ENCODE assay signal across 8 cellular contexts in the genomic region with DNA sequence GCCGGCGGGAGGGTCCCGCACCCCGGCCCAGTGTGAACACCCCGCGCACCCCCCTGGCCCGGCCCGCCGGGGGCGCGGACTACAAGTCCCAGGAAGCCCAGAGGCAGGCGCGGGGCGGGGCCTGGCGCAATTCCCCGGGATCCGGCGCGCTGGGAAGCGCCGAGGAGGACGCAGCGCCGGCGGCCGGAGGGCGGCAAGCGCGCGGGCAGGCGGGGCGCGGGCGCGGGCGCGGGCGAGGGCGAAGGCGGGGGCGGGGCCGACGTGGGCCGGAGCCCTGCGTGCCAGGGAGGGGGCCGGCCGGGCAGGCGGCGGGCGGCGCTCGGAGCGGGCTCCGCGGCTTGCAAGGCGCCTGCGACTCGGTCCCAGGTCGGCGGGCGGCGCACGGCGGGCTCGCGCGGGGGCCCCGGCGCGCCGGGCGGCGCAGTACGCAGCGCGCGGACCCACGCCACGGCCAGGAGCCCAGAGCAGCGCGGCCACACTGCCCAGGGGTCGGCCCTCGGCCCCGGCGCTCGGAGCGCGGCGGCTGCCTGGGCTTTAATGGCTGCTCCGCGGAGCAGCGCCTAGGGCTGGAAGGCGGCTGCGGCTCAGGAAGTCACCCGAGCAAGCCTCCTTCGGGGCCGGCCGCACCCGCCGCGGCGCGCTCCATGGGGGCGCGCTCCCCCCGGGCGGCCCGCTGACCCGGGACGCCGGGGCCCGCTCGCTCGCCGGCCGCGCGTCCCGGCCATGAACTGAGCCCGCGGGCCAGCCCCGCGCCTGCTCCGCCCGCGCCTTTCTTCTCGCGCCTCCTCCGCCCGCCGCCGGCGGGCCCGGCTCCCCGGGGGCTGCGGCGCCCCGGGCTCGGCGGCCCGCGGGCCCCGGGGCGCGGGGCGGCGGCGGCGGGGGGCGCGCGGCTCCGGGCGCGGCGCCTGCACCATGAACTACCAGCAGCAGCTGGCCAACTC. TPM values are rescaled to one million over a fixed set of nuclear protein-coding genes. Genes with fewer than 3 reads are reported as not detected.
A peak's percentile ranks its signal among the peaks of the same experiment; 100 is the strongest.
DNase-seq lines count a peak whose midpoint lies in the region; ATAC-seq and TF ChIP-seq lines count a peak whose summit lies in the region.

A gene (plus strand): TSS at position 269 of the 941 bp plus-strand sequence.

- H3K36me3 ChIP-seq in CD4-positive, alpha-beta memory T cell (ENCODE audit: insufficient read depth, low read length): no peaks in the 10 kb centered on the region
- H3K36me3 ChIP-seq in mucosa of stomach (ENCODE audit: control insufficient read depth, insufficient read depth, low read length): no peaks in the 10 kb centered on the region

- intact Hi-C loops in CD4-positive, alpha-beta memory T cell (cut with micrococcal nuclease): no loop called here
- intact Hi-C loops in activated CD8-positive, alpha-beta T cell treated with anti-CD3 and anti-CD28 coated beads for 36 hours (cut with micrococcal nuclease): no loop called here

- peak within 1 kb of the TSS; percentile 82 for H3K9ac ChIP-seq in mucosa of stomach (ENCODE audit: low read length)

- H3K27ac Mint-ChIP-seq in CD4-positive, alpha-beta memory T cell: peak within 1 kb of the TSS in 1 of 7 donors; percentile 70
- no peak within 1 kb of the TSS for H3K27ac Mint-ChIP-seq in activated CD8-positive, alpha-beta T cell treated with anti-CD3 and anti-CD28 coated beads for 36 hours
- H3K27ac Mint-ChIP-seq in type B pancreatic cell: peak within 1 kb of the TSS; percentile 93

- H3K27me3 ChIP-seq in CD4-positive, alpha-beta memory T cell (ENCODE audit: insufficient read depth, low read length): no peaks in the 10 kb centered on the region
- no peaks in the 10 kb centered on the region for H3K27me3 ChIP-seq in mucosa of stomach (ENCODE audit: control insufficient read depth, insufficient read depth, low read length)

- H3K4me3 Mint-ChIP-seq in CD4-positive, alpha-beta memory T cell: peak within 1 kb of the TSS; percentile 79 to 89 (median 83)
- H3K4me3 Mint-ChIP-seq in activated CD8-positive, alpha-beta T cell treated with anti-CD3 and anti-CD28 coated beads for 36 hours: peak within 1 kb of the TSS; percentile 76
- H3K4me3 Mint-ChIP-seq in type B pancreatic cell: peak within 1 kb of the TSS; percentile 97

- H3K27ac ChIP-seq in CD4-positive, alpha-beta memory T cell (ENCODE audit: low read depth, low read length): no peak within 1 kb of the TSS

- peaks cover 7 to 25% (median 15%) of the 10 kb centered on the region in 4 donors for H3K4me1 Mint-ChIP-seq in CD4-positive, alpha-beta memory T cell
- H3K4me1 Mint-ChIP-seq in activated CD8-positive, alpha-beta T cell treated with anti-CD3 and anti-CD28 coated beads for 36 hours (ENCODE audit: low read depth): peaks cover 8% of the 10 kb centered on the region
- H3K4me1 Mint-ChIP-seq in type B pancreatic cell (ENCODE audit: unreplicated experiment): peaks cover 29% of the 10 kb centered on the region

- DNase-seq in CD4-positive, alpha-beta memory T cell: peak in 1 of 5 donors; percentile 6
- peak; percentile 73 for DNase-seq in NCI-H2107 (lab: John Stamatoyannopoulos, UW)
- DNase-seq in activated CD8-positive, alpha-beta T cell treated with anti-CD3 and anti-CD28 coated beads for 36 hours: peak; percentile 13
- peak; percentile 79 for DNase-seq in fibroblast of mammary gland (ENCODE audit: low read depth)
- DNase-seq in type B pancreatic cell (ENCODE audit: extremely low spot score, unreplicated experiment): peak; percentile 91
- no peak for DNase-seq in cortex of kidney (lab: John Stamatoyannopoulos, UW)

- H3K4me3 ChIP-seq in CD4-positive, alpha-beta memory T cell (ENCODE audit: low read length in 2 of 2): no peak within 1 kb of the TSS
- H3K4me3 ChIP-seq in fibroblast of mammary gland (ENCODE audit: control insufficient read depth, low read depth, low read length) (peak within 1 kb of the TSS; percentile 57), mucosa of stomach (ENCODE audit: low read length) (peak within 1 kb of the TSS; percentile 60)

- POLR2A ChIA-PET in CD4-positive, alpha-beta memory T cell (lab: Charles Lee; ENCODE audit: partially characterized antibody): no interaction called here
- POLR2A ChIA-PET in activated CD8-positive, alpha-beta T cell treated with anti-CD3 and anti-CD28 coated beads for 36 hours (lab: Charles Lee): interaction anchor here (0.6 kb wide), 1 partner anchor 62 kb away, joined by 3 read pairs; no protein-coding TSS in a partner anchor

- H3K36me3 Mint-ChIP-seq in CD4-positive, alpha-beta memory T cell: peaks cover 0 to 3% of the 10 kb centered on the region in 2 donors
- no peaks in the 10 kb centered on the region for H3K36me3 Mint-ChIP-seq in activated CD8-positive, alpha-beta T cell treated with anti-CD3 and anti-CD28 coated beads for 36 hours (ENCODE audit: low read depth)
- peaks cover 5% of the 10 kb centered on the region for H3K36me3 Mint-ChIP-seq in type B pancreatic cell

- peak; percentile 61 for ATAC-seq in GM21737 (IDR thresholded peaks at IDR 0.05; ENCODE audit: unreplicated experiment)
- peak; percentile 66 for ATAC-seq in activated CD8-positive, alpha-beta T cell treated with anti-CD3 and anti-CD28 coated beads for 36 hours

- no peaks in the 10 kb centered on the region for H3K9me3 ChIP-seq in CD4-positive, alpha-beta memory T cell (ENCODE audit: control insufficient read depth in 1 of 2, low read length in 2 of 2)
- no peaks in the 10 kb centered on the region for H3K9me3 ChIP-seq in mucosa of stomach (ENCODE audit: control insufficient read depth, low read length)

- CTCF ChIA-PET in CD4-positive, alpha-beta memory T cell (lab: Charles Lee; ENCODE audit: partially characterized antibody): no interaction called here
- CTCF ChIA-PET in activated CD8-positive, alpha-beta T cell treated with anti-CD3 and anti-CD28 coated beads for 36 hours (lab: Charles Lee): no interaction called here

- no peak for TF ChIP-seq CTCF in activated CD8-positive, alpha-beta T cell treated with anti-CD3 and anti-CD28 coated beads for 36 hours (IDR thresholded peaks at IDR 0.05)
- TF ChIP-seq CTCF in fibroblast of mammary gland (conservative IDR thresholded peaks at IDR 0.05; ENCODE audit: control insufficient read depth, insufficient read depth, low read depth, low read length) (no peak), type B pancreatic cell (conservative IDR thresholded peaks at IDR 0.05) (no peak)

- peaks cover 42 to 48% of the 10 kb centered on the region in 2 donors for H3K27me3 Mint-ChIP-seq in CD4-positive, alpha-beta memory T cell
- H3K27me3 Mint-ChIP-seq in activated CD8-positive, alpha-beta T cell treated with anti-CD3 and anti-CD28 coated beads for 36 hours: peaks cover 59% of the 10 kb centered on the region
- peaks cover 4% of the 10 kb centered on the region for H3K27me3 Mint-ChIP-seq in type B pancreatic cell

- H3K9me3 Mint-ChIP-seq in CD4-positive, alpha-beta memory T cell: peaks cover 0 to 2% (median 0%) of the 10 kb centered on the region in 8 donors
- peaks cover 3% of the 10 kb centered on the region for H3K9me3 Mint-ChIP-seq in activated CD8-positive, alpha-beta T cell treated with anti-CD3 and anti-CD28 coated beads for 36 hours
- peaks cover 14% of the 10 kb centered on the region for H3K9me3 Mint-ChIP-seq in type B pancreatic cell

- no peaks in the 10 kb centered on the region for H3K4me1 ChIP-seq in CD4-positive, alpha-beta memory T cell (ENCODE audit: insufficient read depth, low read length)
- H3K4me1 ChIP-seq in mucosa of stomach (ENCODE audit: control insufficient read depth, insufficient read depth, low read length): peaks cover 18% of the 10 kb centered on the region

RNA-seq across cellular contexts. Expression of the gene that starts here (rescaled TPM):
- total RNA-seq in CD4-positive, alpha-beta memory T cell: 1 to 10 TPM; 2.4 to 2.9 TPM
- 1 to 10 TPM in 1 of 2 donors, under 1 TPM in 1; 0.24 to 1.4 TPM for polyA plus RNA-seq in CD4-positive, alpha-beta memory T cell
- total RNA-seq in activated CD8-positive, alpha-beta T cell treated with anti-CD3 and anti-CD28 coated beads for 36 hours: 1 to 10 TPM; 2.5 to 2.9 TPM
- total RNA-seq in type B pancreatic cell (ENCODE audit: low replicate concordance): 46.3 and 52.7 TPM in 2 replicates

Comparison
In these comparisons a context has a peak if more than half of its experiments do, and no peak if none do; other contexts are left out.
1. RNA of the gene that starts here (total RNA-seq): 46.3 to 52.7 TPM in type B pancreatic cell; 2.5 to 2.9 TPM in activated CD8-positive, alpha-beta T cell treated with anti-CD3 and anti-CD28 coated beads for 36 hours and 2.4 to 2.9 TPM in CD4-positive, alpha-beta memory T cell; every median in the first group is over 10 times any median in the second.
2. H3K4me3 ChIP-seq: peak in fibroblast of mammary gland (single experiment) and mucosa of stomach (single experiment); none in CD4-positive, alpha-beta memory T cell (0 of 2).
3. Peak in every context shown above with its lines, with median percentiles within 50 percentile points of each other: H3K4me3 Mint-ChIP-seq.